1 cellular context compared by ENCODE assay signal in the genomic region with DNA sequence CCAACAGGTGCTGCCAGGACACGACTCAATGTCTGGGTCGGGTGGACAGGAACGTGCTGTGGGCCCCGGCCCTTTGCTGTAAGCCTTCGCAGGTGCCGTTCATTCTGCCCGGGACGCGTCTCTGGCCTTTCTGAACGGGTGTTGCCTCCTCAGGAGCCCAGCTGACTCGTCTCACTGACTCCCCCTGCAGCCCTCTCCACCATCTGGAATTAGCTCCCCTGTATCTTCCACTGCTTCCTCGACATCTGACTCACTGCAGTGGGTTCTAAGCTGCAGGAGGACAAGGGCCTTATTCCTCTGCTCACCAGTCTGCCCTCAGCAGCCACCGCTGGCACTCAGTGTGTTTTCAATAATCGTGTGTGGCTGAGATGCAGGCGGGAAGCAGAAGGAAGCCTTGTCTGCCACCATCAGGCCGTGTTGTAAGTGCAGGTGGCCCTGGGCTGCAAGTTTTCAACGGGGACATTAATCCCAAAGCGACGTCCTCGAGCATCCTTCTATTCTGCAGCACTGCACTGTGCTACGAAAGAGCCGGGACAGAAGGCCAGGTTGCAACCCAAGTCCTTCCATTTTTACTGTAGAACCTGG.
TF ChIP-seq lines count a peak whose summit lies in the region.

No MANE protein-coding gene starts in this region.

TF ChIP-seq in neural cell, 6 proteins besides CTCF, POLR2A, EP300 and RAD21 (continued from another document):
- TF ChIP-seq, protein P1, sequence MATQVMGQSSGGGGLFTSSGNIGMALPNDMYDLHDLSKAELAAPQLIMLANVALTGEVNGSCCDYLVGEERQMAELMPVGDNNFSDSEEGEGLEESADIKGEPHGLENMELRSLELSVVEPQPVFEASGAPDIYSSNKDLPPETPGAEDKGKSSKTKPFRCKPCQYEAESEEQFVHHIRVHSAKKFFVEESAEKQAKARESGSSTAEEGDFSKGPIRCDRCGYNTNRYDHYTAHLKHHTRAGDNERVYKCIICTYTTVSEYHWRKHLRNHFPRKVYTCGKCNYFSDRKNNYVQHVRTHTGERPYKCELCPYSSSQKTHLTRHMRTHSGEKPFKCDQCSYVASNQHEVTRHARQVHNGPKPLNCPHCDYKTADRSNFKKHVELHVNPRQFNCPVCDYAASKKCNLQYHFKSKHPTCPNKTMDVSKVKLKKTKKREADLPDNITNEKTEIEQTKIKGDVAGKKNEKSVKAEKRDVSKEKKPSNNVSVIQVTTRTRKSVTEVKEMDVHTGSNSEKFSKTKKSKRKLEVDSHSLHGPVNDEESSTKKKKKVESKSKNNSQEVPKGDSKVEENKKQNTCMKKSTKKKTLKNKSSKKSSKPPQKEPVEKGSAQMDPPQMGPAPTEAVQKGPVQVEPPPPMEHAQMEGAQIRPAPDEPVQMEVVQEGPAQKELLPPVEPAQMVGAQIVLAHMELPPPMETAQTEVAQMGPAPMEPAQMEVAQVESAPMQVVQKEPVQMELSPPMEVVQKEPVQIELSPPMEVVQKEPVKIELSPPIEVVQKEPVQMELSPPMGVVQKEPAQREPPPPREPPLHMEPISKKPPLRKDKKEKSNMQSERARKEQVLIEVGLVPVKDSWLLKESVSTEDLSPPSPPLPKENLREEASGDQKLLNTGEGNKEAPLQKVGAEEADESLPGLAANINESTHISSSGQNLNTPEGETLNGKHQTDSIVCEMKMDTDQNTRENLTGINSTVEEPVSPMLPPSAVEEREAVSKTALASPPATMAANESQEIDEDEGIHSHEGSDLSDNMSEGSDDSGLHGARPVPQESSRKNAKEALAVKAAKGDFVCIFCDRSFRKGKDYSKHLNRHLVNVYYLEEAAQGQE (IDR thresholded peaks at IDR 0.05; ENCODE audit: borderline replicate concordance): no peak
- TF ChIP-seq POLR2AphosphoS5 (IDR thresholded peaks at IDR 0.05) (no peak), SMC3 (conservative IDR thresholded peaks at IDR 0.05; ENCODE audit: poor library complexity) (no peak), EZH2 (IDR thresholded peaks at IDR 0.05; ENCODE audit: borderline replicate concordance, insufficient read depth, low read length, poor library complexity, severe bottlenecking) (no peak), MXI1 (conservative IDR thresholded peaks at IDR 0.05; ENCODE audit: poor library complexity, severe bottlenecking) (no peak)
